Comparison of ENCODE assay signal across 29 cellular contexts in the genomic region with DNA sequence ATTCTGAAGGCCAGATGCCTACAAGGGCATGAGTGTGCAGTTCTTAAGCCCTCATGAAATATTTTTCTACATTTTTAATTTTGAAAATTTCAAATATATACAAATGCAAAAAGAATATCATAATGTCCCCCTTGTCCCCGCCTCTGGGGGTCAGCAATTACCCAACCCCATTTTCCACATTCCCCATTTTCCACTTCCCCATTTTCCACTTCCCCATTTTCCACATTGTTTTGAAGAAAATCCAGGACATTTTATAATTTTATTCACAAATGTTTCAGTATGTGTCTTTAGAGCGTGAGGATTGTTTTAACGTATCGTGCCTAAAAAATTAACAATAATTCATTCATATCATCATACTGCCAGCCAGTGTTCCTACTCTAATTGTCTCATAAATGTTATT.
"Had no signal": no experiment of that assay in that cellular context is flagged by ENCODE, and none has a peak within 500 bp of the region (broad histone marks: within the 10 kb centered on the region; RNA-seq: fewer than 3 reads in every experiment).

No MANE protein-coding gene starts in this region.

- H3K27me3 ChIP-seq: neutrophil, tibial artery, transverse colon, upper lobe of right lung, uterus had no signal

- H3K4me2 ChIP-seq: smooth muscle cell had no signal

- H3K36me3 ChIP-seq: neutrophil, pancreas, spleen, thoracic aorta, tibial artery, transverse colon, upper lobe of right lung, uterus had no signal

- ATAC-seq: naive thymus-derived CD4-positive, alpha-beta T cell; natural killer cell; pancreas; psoas muscle; right cardiac atrium; sciatic nerve; stimulated activated memory B cell treated with anti-CD40 and anti-IgM and Interleukin-4, amounts not matched to agents 10 μg/mL and 1 μg/mL and 100 μg/mL, for 72 hours; stimulated activated naive CD8-positive, alpha-beta T cell treated with anti-CD3 and anti-CD28 coated beads, Interleukin-15, amount 100 ng/mL, for 72 hours; stimulated activated naive CD8-positive, alpha-beta T cell treated with anti-CD3 and anti-CD28 coated beads, Interleukin-15, Interleukin-2, amounts not matched to agents 100 U/mL and 50 U/mL, for 24 hours; upper lobe of right lung had no signal

- H3K4me3 ChIP-seq: pancreas, psoas muscle, skin epidermis, smooth muscle cell, spleen, thoracic aorta, tibial artery, transverse colon, upper lobe of right lung, uterus had no signal

- H3K27ac ChIP-seq: neutrophil, pancreas, psoas muscle, skin epidermis, spleen, thoracic aorta, tibial artery, transverse colon, upper lobe of right lung, uterus had no signal

- H3K27ac Mint-ChIP-seq: naive thymus-derived CD4-positive, alpha-beta T cell; natural killer cell; nephron; progenitor cell of endocrine pancreas; stimulated activated memory B cell treated with anti-CD40 and anti-IgM and Interleukin-4, amounts not matched to agents 10 μg/mL and 1 μg/mL and 100 μg/mL, for 72 hours; stimulated activated naive CD8-positive, alpha-beta T cell treated with anti-CD3 and anti-CD28 coated beads, Interleukin-15, amount 100 ng/mL, for 72 hours; type B pancreatic cell had no signal

- H3K4me1 ChIP-seq: pancreas, psoas muscle, spleen, tibial artery, transverse colon, upper lobe of right lung, uterus had no signal

- H3K4me1 Mint-ChIP-seq: naive thymus-derived CD4-positive, alpha-beta T cell; natural killer cell; nephron; neural crest cell; stimulated activated memory B cell treated with anti-CD40 and anti-IgM and Interleukin-4, amounts not matched to agents 10 μg/mL and 1 μg/mL and 100 μg/mL, for 72 hours; stimulated activated naive CD8-positive, alpha-beta T cell treated with anti-CD3 and anti-CD28 coated beads, Interleukin-15, amount 100 ng/mL, for 72 hours had no signal

- H3K9me3 ChIP-seq: neutrophil, pancreas, thoracic aorta, uterus had no signal

- DNase-seq: naive thymus-derived CD4-positive, alpha-beta T cell; natural killer cell; nucleus accumbens; pancreas; psoas muscle; right cardiac atrium; spleen; stimulated activated CD4-positive, alpha-beta T cell treated with anti-CD3 and anti-CD28 coated beads, Interleukin-12 subunit alpha, Interleukin-12 subunit beta, amount 100 ng/mL, for 4 hours; stimulated activated CD4-positive, alpha-beta T cell treated with anti-CD3 and anti-CD28 coated beads, Interleukin-1b, Interleukin-23, amount 100 ng/mL, for 48 hours; stimulated activated CD4-positive, alpha-beta T cell treated with anti-CD3 and anti-CD28 coated beads, Interleukin-4, amount 100 ng/mL, for 1 hour; stimulated activated CD4-positive, alpha-beta T cell treated with anti-CD3 and anti-CD28 coated beads, Interleukin-4, amount 100 ng/mL, for 4 hours; stimulated activated CD8-positive, alpha-beta memory T cell treated with anti-CD3 and anti-CD28 coated beads, Interleukin-4, amount 100 ng/mL, for 48 hours; stimulated activated naive CD4-positive, alpha-beta T cell; stimulated activated naive CD8-positive, alpha-beta T cell treated with anti-CD3 and anti-CD28 coated beads, Interleukin-15, amount 100 ng/mL, for 72 hours; stimulated activated naive CD8-positive, alpha-beta T cell treated with anti-CD3 and anti-CD28 coated beads, Interleukin-15, Interleukin-2, amounts not matched to agents 100 U/mL and 50 U/mL, for 24 hours; tibial artery; transverse colon; upper lobe of right lung; uterus had no signal

- FAIRE-seq: pancreas had no signal

- H3K36me3 Mint-ChIP-seq: stimulated activated memory B cell treated with anti-CD40 and anti-IgM and Interleukin-4, amounts not matched to agents 10 μg/mL and 1 μg/mL and 100 μg/mL, for 72 hours; type B pancreatic cell had no signal

- H3K4me3 Mint-ChIP-seq: naive thymus-derived CD4-positive, alpha-beta T cell; natural killer cell; nephron; neural crest cell; stimulated activated memory B cell treated with anti-CD40 and anti-IgM and Interleukin-4, amounts not matched to agents 10 μg/mL and 1 μg/mL and 100 μg/mL, for 72 hours; stimulated activated naive CD8-positive, alpha-beta T cell treated with anti-CD3 and anti-CD28 coated beads, Interleukin-15, amount 100 ng/mL, for 72 hours; type B pancreatic cell had no signal
